In the genomic region with DNA sequence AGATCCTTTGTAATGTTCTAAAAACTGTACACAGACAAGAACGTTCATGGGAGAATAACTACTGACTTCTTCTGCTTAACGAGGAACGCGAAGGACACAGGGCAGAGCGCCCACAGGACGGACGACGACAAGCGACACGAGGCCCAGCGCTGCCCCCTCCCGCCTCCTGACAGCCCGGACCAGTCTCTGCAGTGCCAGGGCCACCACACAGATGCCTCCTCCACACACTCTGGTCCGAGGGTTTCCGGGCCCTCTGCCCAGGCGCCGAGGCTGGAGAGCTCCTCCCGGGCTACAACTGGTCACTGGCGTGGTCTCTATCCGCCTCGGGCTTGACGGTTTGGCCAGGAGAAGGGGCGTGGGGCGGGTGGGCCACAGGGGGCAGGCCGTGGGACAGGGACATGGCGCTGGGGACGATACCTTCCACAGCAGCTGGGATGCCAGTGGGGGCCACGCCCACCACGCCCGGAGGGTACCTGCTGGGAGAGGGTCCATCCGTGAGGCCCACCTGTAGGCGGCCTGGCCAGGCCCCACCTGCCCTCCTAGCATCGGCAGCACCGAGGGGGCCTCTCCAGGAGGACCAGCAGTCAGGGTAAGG, we compare ENCODE assay signal across 18 cellular contexts. TPM values are rescaled to one million over a fixed set of nuclear protein-coding genes. Genes with fewer than 3 reads are reported as not detected.
DNase-seq lines count a peak whose midpoint lies in the region; ATAC-seq and TF ChIP-seq lines count a peak whose summit lies in the region.
"Had no signal": no experiment of that assay in that cellular context is flagged by ENCODE, and none has a peak within 500 bp of the region (broad histone marks: within the 10 kb centered on the region; RNA-seq: fewer than 3 reads in every experiment).

No MANE protein-coding gene starts in this region.

- H3K27ac Mint-ChIP-seq in activated T-helper 2 cell treated with anti-CD3 and anti-CD28 coated beads, Interferon-gamma antibody, Interleukin-2, Interleukin-4, amounts not matched to agents 10 μg/mL and 5 μg/mL and 100 μg/mL, durations not matched to agents 14 hours and 24 hours and 36 hours: no peak overlapping the region
- H3K27ac Mint-ChIP-seq: activated CD4-positive, alpha-beta T cell treated with anti-CD3 and anti-CD28 coated beads, Interleukin-2, amount 10 ng/mL, durations not matched to agents 24 days and 14 days had no signal

- TF ChIP-seq CTCF in psoas muscle (IDR thresholded peaks at IDR 0.05): no peak

- no peak overlapping the region for H3K4me3 ChIP-seq in right cardiac atrium (ENCODE audit: low read length)
- H3K4me3 ChIP-seq in psoas muscle: no peak overlapping the region
- H3K4me3 ChIP-seq: HAP-1 had no signal

- H3K9me3 Mint-ChIP-seq in activated T-helper 2 cell treated with anti-CD3 and anti-CD28 coated beads, Interferon-gamma antibody, Interleukin-2, Interleukin-4, amounts not matched to agents 10 μg/mL and 5 μg/mL and 100 μg/mL, durations not matched to agents 14 hours and 24 hours and 36 hours: no peaks in the 10 kb centered on the region
- H3K9me3 Mint-ChIP-seq: activated CD4-positive, alpha-beta T cell treated with anti-CD3 and anti-CD28 coated beads, Interleukin-2, amount 10 ng/mL, durations not matched to agents 24 days and 14 days had no signal

- peaks cover 17% of the 10 kb centered on the region for H3K4me1 ChIP-seq in right cardiac atrium (ENCODE audit: control insufficient read depth, insufficient read depth, low read length)
- peaks cover 42% of the 10 kb centered on the region for H3K4me1 ChIP-seq in psoas muscle
- H3K4me1 ChIP-seq: foreskin keratinocyte, HAP-1 had no signal

- no peak overlapping the region for H3K4me3 Mint-ChIP-seq in activated T-helper 2 cell treated with anti-CD3 and anti-CD28 coated beads, Interferon-gamma antibody, Interleukin-2, Interleukin-4, amounts not matched to agents 10 μg/mL and 5 μg/mL and 100 μg/mL, durations not matched to agents 14 hours and 24 hours and 36 hours (ENCODE audit: low read depth)
- H3K4me3 Mint-ChIP-seq: activated CD4-positive, alpha-beta T cell treated with anti-CD3 and anti-CD28 coated beads, Interleukin-2, amount 10 ng/mL, durations not matched to agents 24 days and 14 days had no signal

- H3K27me3 ChIP-seq in right cardiac atrium (ENCODE audit: control insufficient read depth, insufficient read depth) (no peaks in the 10 kb centered on the region), psoas muscle (ENCODE audit: insufficient read depth in 3 of 3, low read length in 2 of 3) (no peaks in the 10 kb centered on the region)
- H3K27me3 ChIP-seq: foreskin keratinocyte had no signal

- H3K27ac ChIP-seq in right cardiac atrium (ENCODE audit: low read length) (no peak overlapping the region), psoas muscle (peak overlapping the region; percentile 23)
- H3K27ac ChIP-seq: foreskin keratinocyte, HL-60 had no signal

- H3K9me3 ChIP-seq in right cardiac atrium (ENCODE audit: control insufficient read depth, low read length) (no peaks in the 10 kb centered on the region), psoas muscle (no peaks in the 10 kb centered on the region)
- H3K9me3 ChIP-seq: HAP-1 had no signal

- no peak for ATAC-seq in right cardiac atrium
- peak in 3 of 4 donors; percentile 32 to 41 (median 34) for ATAC-seq in psoas muscle
- ATAC-seq: foreskin keratinocyte; stimulated activated naive CD8-positive, alpha-beta T cell treated with anti-CD3 and anti-CD28 coated beads, Interleukin-15, Interleukin-2, amounts not matched to agents 100 U/mL and 50 U/mL, for 24 hours had no signal

- peaks cover 14% of the 10 kb centered on the region for H3K36me3 Mint-ChIP-seq in activated T-helper 2 cell treated with anti-CD3 and anti-CD28 coated beads, Interferon-gamma antibody, Interleukin-2, Interleukin-4, amounts not matched to agents 10 μg/mL and 5 μg/mL and 100 μg/mL, durations not matched to agents 14 hours and 24 hours and 36 hours (ENCODE audit: low read depth)

- H3K36me3 ChIP-seq in psoas muscle (ENCODE audit: insufficient read depth in 1 of 2, low read depth in 1 of 2): peaks cover 0 to 62% of the 10 kb centered on the region in 2 donors

- H3K4me1 Mint-ChIP-seq in activated T-helper 2 cell treated with anti-CD3 and anti-CD28 coated beads, Interferon-gamma antibody, Interleukin-2, Interleukin-4, amounts not matched to agents 10 μg/mL and 5 μg/mL and 100 μg/mL, durations not matched to agents 14 hours and 24 hours and 36 hours (ENCODE audit: low read depth): peaks cover 6% of the 10 kb centered on the region

- DNase-seq in AG08395 (ENCODE audit: low spot score) (peak; percentile 29), astrocyte of the hippocampus (ENCODE audit: low read depth, low spot score) (peak; percentile 40), right cardiac atrium (peak; percentile 31 to 73 (median 69)), psoas muscle (peak; percentile 37 to 65), SKM-1 (lab: John Stamatoyannopoulos, UW; ENCODE audit: unreplicated experiment) (no peak), retina (no peak), DMS 273 (lab: John Stamatoyannopoulos, UW; ENCODE audit: unreplicated experiment) (no peak)
- no peak for DNase-seq in activated T-helper 2 cell treated with anti-CD3 and anti-CD28 coated beads, Interferon-gamma antibody, Interleukin-2, Interleukin-4, amounts not matched to agents 10 μg/mL and 5 μg/mL and 100 μg/mL, durations not matched to agents 14 hours and 24 hours and 36 hours (ENCODE audit: low spot score)
- DNase-seq: activated CD4-positive, alpha-beta T cell treated with anti-CD3 and anti-CD28 coated beads, Interleukin-2, amount 10 ng/mL, durations not matched to agents 24 days and 14 days; effector memory CD4-positive, alpha-beta T cell; foreskin keratinocyte; islet precursor cell; NCI-H187; RPMI8226; stimulated activated naive CD8-positive, alpha-beta T cell treated with anti-CD3 and anti-CD28 coated beads, Interleukin-15, Interleukin-2, amounts not matched to agents 100 U/mL and 50 U/mL, for 24 hours; T-helper 9 cell had no signal

- intact Hi-C loops in right cardiac atrium (cut with DNase I): no loop called here
- intact Hi-C loops in psoas muscle (cut with DNase I): loop anchor here (5.0 kb wide), 1 partner anchor 45 kb away; no protein-coding TSS in a partner anchor
- intact Hi-C loops in activated T-helper 2 cell treated with anti-CD3 and anti-CD28 coated beads, Interferon-gamma antibody, Interleukin-2, Interleukin-4, amounts not matched to agents 10 μg/mL and 5 μg/mL and 100 μg/mL, durations not matched to agents 14 hours and 24 hours and 36 hours (cut with micrococcal nuclease): no loop called here

- 75% methylated on average over 34 of the region's 34 CpGs for WGBS in right cardiac atrium
- WGBS in psoas muscle, 3 donors: 54 to 74% (median 57%) methylated on average over 33 to 34 of the region's 34 CpGs

- no peaks in the 10 kb centered on the region for H3K27me3 Mint-ChIP-seq in activated T-helper 2 cell treated with anti-CD3 and anti-CD28 coated beads, Interferon-gamma antibody, Interleukin-2, Interleukin-4, amounts not matched to agents 10 μg/mL and 5 μg/mL and 100 μg/mL, durations not matched to agents 14 hours and 24 hours and 36 hours (ENCODE audit: low read depth)
- H3K27me3 Mint-ChIP-seq: activated CD4-positive, alpha-beta T cell treated with anti-CD3 and anti-CD28 coated beads, Interleukin-2, amount 10 ng/mL, durations not matched to agents 24 days and 14 days had no signal

RNA-seq across cellular contexts. Expression of gene CTBP1, which starts 36.9 kb away (rescaled TPM):
- 100 to 1,000 TPM; 123 to 145 (median 134) TPM for total RNA-seq in right cardiac atrium
- 119 TPM for polyA plus RNA-seq in right cardiac atrium
- total RNA-seq in psoas muscle: 100 to 1,000 TPM; 122 to 165 (median 142) TPM
- 100 to 1,000 TPM; 109 to 156 (median 116) TPM for polyA plus RNA-seq in psoas muscle
- total RNA-seq in activated T-helper 2 cell treated with anti-CD3 and anti-CD28 coated beads, Interferon-gamma antibody, Interleukin-2, Interleukin-4, amounts not matched to agents 10 μg/mL and 5 μg/mL and 100 μg/mL, durations not matched to agents 14 hours and 24 hours and 36 hours: 194 and 195 TPM in 2 replicates

RNA-seq across cellular contexts. Expression of gene SPON2, which starts 39.7 kb away (rescaled TPM):
- total RNA-seq in right cardiac atrium: 10 to 100 TPM; 12.2 to 27.4 (median 14.2) TPM
- 9.6 TPM for polyA plus RNA-seq in right cardiac atrium
- 10 to 100 TPM in 1 of 4 donors, 1 to 10 TPM in 3; 6.8 to 18.5 (median 8.0) TPM for total RNA-seq in psoas muscle
- 1 to 10 TPM; 4.1 to 6.4 (median 6.2) TPM for polyA plus RNA-seq in psoas muscle
- total RNA-seq in activated T-helper 2 cell treated with anti-CD3 and anti-CD28 coated beads, Interferon-gamma antibody, Interleukin-2, Interleukin-4, amounts not matched to agents 10 μg/mL and 5 μg/mL and 100 μg/mL, durations not matched to agents 14 hours and 24 hours and 36 hours: 26.1 and 26.7 TPM in 2 replicates

Comparison
In these comparisons a context has a peak if more than half of its experiments do, and no peak if none do; other contexts are left out.
1. DNase-seq: peak in AG08395 (single experiment), astrocyte of the hippocampus (single experiment), right cardiac atrium (3 of 3) and psoas muscle (2 of 2); none in SKM-1 (single experiment), retina (single experiment), activated T-helper 2 cell treated with anti-CD3 and anti-CD28 coated beads, Interferon-gamma antibody, Interleukin-2, Interleukin-4, amounts not matched to agents 10 μg/mL and 5 μg/mL and 100 μg/mL, durations not matched to agents 14 hours and 24 hours and 36 hours (single experiment) and DMS 273 (single experiment).
2. ATAC-seq: peak in psoas muscle (3 of 4); none in right cardiac atrium (0 of 2).
3. intact Hi-C loops: an anchor here in psoas muscle (5.0 kb wide); none called in right cardiac atrium and activated T-helper 2 cell treated with anti-CD3 and anti-CD28 coated beads, Interferon-gamma antibody, Interleukin-2, Interleukin-4, amounts not matched to agents 10 μg/mL and 5 μg/mL and 100 μg/mL, durations not matched to agents 14 hours and 24 hours and 36 hours.